In the genomic region with DNA sequence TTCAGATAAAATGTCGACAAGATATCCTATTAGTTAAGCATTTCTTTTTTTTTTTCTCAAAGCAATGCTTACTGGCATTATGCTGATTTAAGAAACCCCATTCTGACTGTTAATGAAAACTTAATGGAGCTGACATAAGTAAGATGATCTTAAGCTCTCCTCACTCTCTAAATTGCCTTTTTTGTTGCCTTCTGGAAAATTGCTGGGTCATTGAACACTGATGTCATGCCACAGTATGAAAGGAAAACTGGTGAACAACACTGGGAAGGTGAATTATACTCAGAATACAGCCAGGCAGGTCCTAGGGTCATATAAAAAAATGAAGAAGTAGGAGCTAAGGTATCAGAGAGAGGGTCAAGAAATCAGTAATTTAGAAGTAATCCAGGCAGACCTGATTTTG, we compare ENCODE assay signal across 20 cellular contexts.
"Had no signal": no experiment of that assay in that cellular context is flagged by ENCODE, and none has a peak within 500 bp of the region (broad histone marks: within the 10 kb centered on the region; RNA-seq: fewer than 3 reads in every experiment).

No MANE protein-coding gene starts in this region.

- ATAC-seq: activated CD4-positive, alpha-beta T cell treated with anti-CD3 and anti-CD28 coated beads for 36 hours; activated naive CD4-positive, alpha-beta T cell treated with anti-CD3 and anti-CD28 coated beads, Interleukin-2, amount 50 U/mL, for 72 hours; activated T-cell treated with anti-CD3 and anti-CD28 coated beads, Interleukin-2, amount 50 U/mL, for 72 hours; esophagus mucosa; left ventricle myocardium superior; natural killer cell treated with Interleukin-12 subunit alpha and Interleukin-12 subunit beta and Interleukin-15 and Interleukin-18, amount 100 ng/mL, for 72 hours; psoas muscle; sciatic nerve had no signal

- FAIRE-seq: endometrium, kidney had no signal

- H3K27me3 ChIP-seq: colonic mucosa, spleen, tibial nerve, vagina had no signal

- H3K27me3 Mint-ChIP-seq: activated CD4-positive, alpha-beta memory T cell treated with anti-CD3 and anti-CD28 coated beads, Interleukin-2, amount 10 ng/mL, durations not matched to agents 7 days and 5 days; activated CD4-positive, alpha-beta T cell treated with anti-CD3 and anti-CD28 coated beads for 36 hours had no signal

- H3K4me3 Mint-ChIP-seq: activated CD4-positive, alpha-beta memory T cell treated with anti-CD3 and anti-CD28 coated beads, Interleukin-2, amount 10 ng/mL, durations not matched to agents 7 days and 5 days; activated CD4-positive, alpha-beta T cell treated with anti-CD3 and anti-CD28 coated beads for 36 hours; activated T-cell treated with anti-CD3 and anti-CD28 coated beads, Interleukin-2, amount 50 U/mL, for 72 hours; memory B cell; natural killer cell treated with Interleukin-12 subunit alpha and Interleukin-12 subunit beta and Interleukin-15 and Interleukin-18, amount 100 ng/mL, for 72 hours had no signal

- H3K36me3 Mint-ChIP-seq: natural killer cell treated with Interleukin-12 subunit alpha and Interleukin-12 subunit beta and Interleukin-15 and Interleukin-18, amount 100 ng/mL, for 72 hours had no signal

- H3K4me1 ChIP-seq: colonic mucosa, psoas muscle, spleen, tibial nerve had no signal

- DNase-seq: activated CD4-positive, alpha-beta memory T cell treated with anti-CD3 and anti-CD28 coated beads, Interleukin-2, amount 10 ng/mL, durations not matched to agents 7 days and 5 days; activated CD4-positive, alpha-beta T cell treated with anti-CD3 and anti-CD28 coated beads for 36 hours; activated CD8-positive, alpha-beta memory T cell treated with anti-CD3 and anti-CD28 coated beads, Interleukin-2, amount 50 U/mL, for 4 hours; activated gamma-delta T cell; activated T-cell treated with anti-CD3 and anti-CD28 coated beads, Interleukin-2, amount 50 U/mL, for 72 hours; colonic mucosa; hippocampal formation; kidney; left ventricle myocardium superior; psoas muscle; spleen; T-helper 2 cell had no signal

- H3K36me3 ChIP-seq: colonic mucosa, spleen, tibial nerve, vagina had no signal

- H3K27ac ChIP-seq: colonic mucosa, psoas muscle, spleen, vagina had no signal

- H3K4me3 ChIP-seq: colonic mucosa, psoas muscle, spleen, tibial nerve, vagina had no signal

- H3K4me1 Mint-ChIP-seq: activated CD4-positive, alpha-beta memory T cell treated with anti-CD3 and anti-CD28 coated beads, Interleukin-2, amount 10 ng/mL, durations not matched to agents 7 days and 5 days had no signal

- H3K9me3 ChIP-seq: colonic mucosa, psoas muscle, spleen, tibial nerve, vagina had no signal

- H3K27ac Mint-ChIP-seq: activated CD4-positive, alpha-beta memory T cell treated with anti-CD3 and anti-CD28 coated beads, Interleukin-2, amount 10 ng/mL, durations not matched to agents 7 days and 5 days; activated CD4-positive, alpha-beta T cell treated with anti-CD3 and anti-CD28 coated beads for 36 hours; activated naive CD4-positive, alpha-beta T cell treated with anti-CD3 and anti-CD28 coated beads, Interleukin-2, amount 50 U/mL, for 72 hours; activated T-cell treated with anti-CD3 and anti-CD28 coated beads, Interleukin-2, amount 50 U/mL, for 72 hours; memory B cell had no signal
